8 cellular contexts compared by ENCODE assay signal in the genomic region with DNA sequence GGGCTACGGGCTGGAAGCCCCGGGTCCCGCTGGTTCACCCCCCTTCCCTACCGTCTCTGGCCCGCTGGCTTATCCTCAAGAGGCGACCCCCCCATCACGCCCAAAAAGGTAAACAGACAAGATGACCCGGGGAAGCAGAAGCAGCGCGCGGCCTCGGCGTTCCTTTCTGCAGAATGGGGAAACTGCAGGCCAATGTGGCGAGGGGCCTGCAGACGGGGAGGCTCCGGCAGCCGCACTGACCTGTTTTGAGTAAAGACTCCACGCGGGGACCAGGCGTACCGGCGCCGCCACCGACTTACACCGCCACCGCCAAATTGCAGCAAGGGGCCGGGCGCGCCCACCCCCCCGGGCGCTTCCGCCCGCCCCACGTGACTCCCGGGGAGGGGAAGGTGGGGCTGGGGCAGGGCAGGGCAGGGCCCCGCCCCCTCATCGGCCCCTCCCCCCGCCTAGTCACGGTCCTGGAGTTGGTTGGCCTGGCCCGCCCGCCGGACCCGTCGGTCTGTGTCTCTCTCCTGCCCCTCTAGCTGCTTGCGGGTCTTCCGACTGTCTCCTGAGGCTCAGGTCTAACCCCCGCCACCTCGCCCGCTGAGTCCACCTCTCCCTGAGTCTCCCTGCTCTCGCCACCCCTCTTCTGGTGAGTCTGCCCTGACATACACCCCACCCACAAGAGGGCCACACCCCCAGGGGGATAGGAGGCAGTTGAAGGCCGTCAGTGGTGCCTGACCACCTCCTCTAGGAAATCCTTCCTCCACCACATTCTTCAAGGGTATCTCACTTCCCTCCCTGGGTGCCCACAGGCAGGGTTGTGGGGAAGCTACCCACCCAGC. TPM values are rescaled to one million over a fixed set of nuclear protein-coding genes. Genes with fewer than 3 reads are reported as not detected.
DNase-seq lines count a peak whose midpoint lies in the region; ATAC-seq and TF ChIP-seq lines count a peak whose summit lies in the region.

A gene (minus strand): TSS at position 321 of the 827 bp plus-strand sequence. CDS start 25,280 bp downstream, outside the sequence.

- peak within 1 kb of the TSS; percentile 83 for H2BK5ac ChIP-seq in neuronal stem cell (ENCODE audit: low read length)

- peak within 1 kb of the TSS; percentile 82 for H2AK5ac ChIP-seq in neuronal stem cell (ENCODE audit: low read depth, low read length)

- H3K9me3 ChIP-seq in HUES48 (ENCODE audit: control insufficient read depth, insufficient read depth, low read length) (no peaks in the 10 kb centered on the region), neuronal stem cell (replicated peaks in 1 of 2; ENCODE audit: control insufficient read depth in 2 of 2, insufficient read depth in 1 of 2, low read depth in 1 of 2, low read length in 2 of 2) (no peaks in the 10 kb centered on the region), subcutaneous abdominal adipose tissue (ENCODE audit: control insufficient read depth in 5 of 5, low read length in 5 of 5) (no peaks in the 10 kb centered on the region)

- peaks cover 22% of the 10 kb centered on the region for H3K4me1 ChIP-seq in HUES48 (ENCODE audit: control insufficient read depth, insufficient read depth, low read length)
- H3K4me1 ChIP-seq in neuronal stem cell (ENCODE audit: control insufficient read depth in 2 of 2, insufficient read depth in 1 of 2, low read depth in 1 of 2, low read length in 2 of 2) = peaks cover 2 to 15% of the 10 kb centered on the region in 2 donors
- H3K4me1 ChIP-seq in subcutaneous abdominal adipose tissue (ENCODE audit: control insufficient read depth in 5 of 5, insufficient read depth in 5 of 5, low read length in 5 of 5) = peaks cover 3 to 35% (median 28%) of the 10 kb centered on the region in 5 donors

- peak within 1 kb of the TSS; percentile 71 for H3K14ac ChIP-seq in neuronal stem cell (ENCODE audit: low read length)

- H3K18ac ChIP-seq in neuronal stem cell (ENCODE audit: low read length) = peak within 1 kb of the TSS; percentile 93

- peak within 1 kb of the TSS; percentile 84 for H2AFZ ChIP-seq in neuronal stem cell (ENCODE audit: low read length)

- no peak within 1 kb of the TSS for H4K91ac ChIP-seq in neuronal stem cell (ENCODE audit: low read depth, low read length, poor library complexity)

- H3K23ac ChIP-seq in neuronal stem cell (ENCODE audit: low read depth, low read length, poor library complexity) = peak within 1 kb of the TSS; percentile 81

- H3K9ac ChIP-seq in HUES48 (ENCODE audit: low read depth, low read length) (peak within 1 kb of the TSS; percentile 69), neuronal stem cell (ENCODE audit: low read depth, low read length, poor library complexity) (peak within 1 kb of the TSS; percentile 81), subcutaneous abdominal adipose tissue (ENCODE audit: low read length in 5 of 5) (peak within 1 kb of the TSS; percentile 38 to 80 (median 75))

- H3K4ac ChIP-seq in neuronal stem cell (ENCODE audit: low read length) = no peak within 1 kb of the TSS

- peak within 1 kb of the TSS; percentile 43 for H2BK12ac ChIP-seq in neuronal stem cell (ENCODE audit: low read length)

- WGBS in neuronal stem cell (ENCODE audit: extremely low coverage in 2 of 2, insufficient read length in 2 of 2, insufficient replicate concordance in 1 of 2), 2 donors = no CpG with 5 or more reads among the region's 51 CpGs

- ATAC-seq in GM19372 (IDR thresholded peaks at IDR 0.05; ENCODE audit: low read depth, unreplicated experiment) = peak; percentile 78

- peaks cover 3% of the 10 kb centered on the region for H3K79me1 ChIP-seq in neuronal stem cell (ENCODE audit: low read depth, low read length)

- H3K27ac ChIP-seq in C4-2B = peak within 1 kb of the TSS; percentile 84
- H3K27ac ChIP-seq in HUES48 (ENCODE audit: low read depth, low read length) = peak within 1 kb of the TSS; percentile 68
- no peak within 1 kb of the TSS for H3K27ac ChIP-seq in neuronal stem cell (replicated peaks; ENCODE audit: low read length)
- H3K27ac ChIP-seq in subcutaneous abdominal adipose tissue (ENCODE audit: low read depth, low read length) = no peak within 1 kb of the TSS

- H3K4me2 ChIP-seq in neuronal stem cell (ENCODE audit: insufficient read depth, low read length, poor library complexity, severe bottlenecking) = peak within 1 kb of the TSS; percentile 90

- peak within 1 kb of the TSS; percentile 84 for H2BK15ac ChIP-seq in neuronal stem cell (ENCODE audit: low read length)

- no peak within 1 kb of the TSS for H2BK120ac ChIP-seq in neuronal stem cell (ENCODE audit: low read depth, low read length)

- no peak within 1 kb of the TSS for H4K8ac ChIP-seq in neuronal stem cell (ENCODE audit: low read depth, low read length)

- H3K4me3 ChIP-seq in HUES48 (ENCODE audit: low read depth, low read length) (peak within 1 kb of the TSS; percentile 90), neuronal stem cell (ENCODE audit: low read length in 2 of 2) (peak within 1 kb of the TSS; percentile 53 to 89), subcutaneous abdominal adipose tissue (ENCODE audit: low read depth in 1 of 5, low read length in 5 of 5) (peak within 1 kb of the TSS; percentile 72 to 85 (median 81))

- H3K36me3 ChIP-seq in HUES48 (ENCODE audit: control insufficient read depth, insufficient read depth, low read length) (0 out of 2 replicates have a peak, but pooled peaks cover 3% of the 10 kb centered on the region), neuronal stem cell (replicated peaks in 1 of 2; ENCODE audit: control insufficient read depth in 2 of 2, insufficient read depth in 2 of 2, low read length in 2 of 2) (no peaks in the 10 kb centered on the region), subcutaneous abdominal adipose tissue (ENCODE audit: control insufficient read depth in 5 of 5, insufficient read depth in 5 of 5, low read length in 5 of 5) (peaks cover 0 to 5% (median under 1%) of the 10 kb centered on the region in 5 donors)

- DNase-seq in SHP77 treated with DMSO at 0.1 percent for 48 hours (lab: John Stamatoyannopoulos, UW) = peak; percentile 27
- DNase-seq in activated gamma-delta T cell treated with Interleukin-2 at 50 U/mL for 16 hours = peak; percentile 76
- peak; percentile 63 for DNase-seq in foreskin melanocyte
- peak; percentile 60 for DNase-seq in neuronal stem cell (ENCODE audit: low spot score)

- TF ChIP-seq CTCF in C4-2B (conservative IDR thresholded peaks at IDR 0.05) = no peak

- H3K27me3 ChIP-seq in HUES48 (ENCODE audit: control insufficient read depth, insufficient read depth, low read length) (no peaks in the 10 kb centered on the region), neuronal stem cell (ENCODE audit: control insufficient read depth in 3 of 3, insufficient read depth in 3 of 3, low read depth in 1 of 3, low read length in 3 of 3) (peaks cover 0 to 5% (median 0%) of the 10 kb centered on the region in 3 experiments), subcutaneous abdominal adipose tissue (ENCODE audit: control insufficient read depth in 5 of 5, insufficient read depth in 4 of 5, low read length in 5 of 5) (no peaks in the 10 kb centered on the region)

RNA-seq across cellular contexts. Expression of the gene that starts here (rescaled TPM):
- polyA plus RNA-seq in neuronal stem cell (2013, experiment 1 of 2) = 15.2 TPM
- 15.9 TPM for polyA plus RNA-seq in neuronal stem cell (2013, experiment 2 of 2)

Comparison
In these comparisons a context has a peak if more than half of its experiments do, and no peak if none do; other contexts are left out.
1. H3K27ac ChIP-seq: peak in C4-2B (single experiment) and HUES48 (single experiment); none in neuronal stem cell (single experiment) and subcutaneous abdominal adipose tissue (single experiment).
2. Peak in every context shown above with its lines, with median percentiles within 50 percentile points of each other: H3K4me3 ChIP-seq, H3K9ac ChIP-seq and DNase-seq.